ENCODE assay signal across 9 cellular contexts in genomic region chr2:182717451-182718215, GRCh38. TPM values are rescaled to one million over a fixed set of nuclear protein-coding genes. Genes with fewer than 3 reads are reported as not detected.
DNase-seq lines count a peak whose midpoint lies in the region; ATAC-seq and TF ChIP-seq lines count a peak whose summit lies in the region.
"Had no signal": no experiment of that assay in that cellular context is flagged by ENCODE, and none has a peak within 500 bp of the region (broad histone marks: within the 10 kb centered on the region; RNA-seq: fewer than 3 reads in every experiment).

No MANE protein-coding gene starts in this region.

- no peak overlapping the region for H3K27ac Mint-ChIP-seq in T-helper 17 cell

- H3K4me1 ChIP-seq in RWPE2 (ENCODE audit: insufficient read depth, poor library complexity, severe bottlenecking) = peaks cover 21% of the 10 kb centered on the region
- peaks cover 18% of the 10 kb centered on the region for H3K4me1 ChIP-seq in neuron (ENCODE audit: insufficient read depth, low read length)

- peak overlapping the region; percentile 95; the same call in 1 of the 2 replicates for H3K27ac ChIP-seq in 22Rv1
- H3K27ac ChIP-seq in RWPE2 (ENCODE audit: poor library complexity, severe bottlenecking) = no peak overlapping the region

- peaks cover 4% of the 10 kb centered on the region for H3K27me3 Mint-ChIP-seq in T-helper 17 cell
- H3K27me3 Mint-ChIP-seq: brain had no signal

- H3K4me3 Mint-ChIP-seq in T-helper 17 cell = no peak overlapping the region

- H3K4me1 Mint-ChIP-seq in T-helper 17 cell = peaks cover 6% of the 10 kb centered on the region
- H3K4me1 Mint-ChIP-seq: brain had no signal

- no peaks in the 10 kb centered on the region for H3K27me3 ChIP-seq in RWPE2 (ENCODE audit: insufficient read depth, poor library complexity, severe bottlenecking)
- no peaks in the 10 kb centered on the region for H3K27me3 ChIP-seq in neuron (ENCODE audit: insufficient read depth, low read length)

- DNase-seq in RWPE2 (ENCODE audit: low spot score) = no peak
- DNase-seq in SHP77 (lab: John Stamatoyannopoulos, UW) = no peak
- DNase-seq in T-helper 17 cell = no peak
- DNase-seq in NCI-H128 (lab: John Stamatoyannopoulos, UW; ENCODE audit: unreplicated experiment) = no peak

- peak; percentile 34 for ATAC-seq in GM18861 (IDR thresholded peaks at IDR 0.05; ENCODE audit: unreplicated experiment)
- peak; percentile 39 for ATAC-seq in HG03025 (IDR thresholded peaks at IDR 0.05; ENCODE audit: low FRiP score, unreplicated experiment)
- no peak for ATAC-seq in RWPE2 (ENCODE audit: low read depth)
- ATAC-seq in T-helper 17 cell = no peak

- H2AFZ ChIP-seq in neuron (ENCODE audit: low read depth, low read length) = no peak overlapping the region

- H3K36me3 ChIP-seq in RWPE2 (ENCODE audit: low read depth) (peaks cover 47% of the 10 kb centered on the region), neuron (ENCODE audit: insufficient read depth, low read length) (peaks cover 22% of the 10 kb centered on the region)

- H3K36me3 Mint-ChIP-seq in T-helper 17 cell (ENCODE audit: low read depth) = peaks cover 3% of the 10 kb centered on the region

- H3K4me3 ChIP-seq in RWPE2 (ENCODE audit: severe bottlenecking) (peak overlapping the region; percentile 62), neuron (ENCODE audit: low read length) (peak overlapping the region; percentile 67)

- no peak for TF ChIP-seq CTCF in 22Rv1 (IDR thresholded peaks at IDR 0.05)
- no peak for TF ChIP-seq CTCF in RWPE2 (IDR thresholded peaks at IDR 0.05; ENCODE audit: poor library complexity, severe bottlenecking)

- no peaks in the 10 kb centered on the region for H3K9me3 ChIP-seq in RWPE2 (ENCODE audit: severe bottlenecking)
- no peaks in the 10 kb centered on the region for H3K9me3 ChIP-seq in neuron (ENCODE audit: low read length)
- no peaks in the 10 kb centered on the region for H3K9me3 ChIP-seq in T-helper 17 cell (ENCODE audit: control insufficient read depth, low read length, poor library complexity, severe bottlenecking)

RNA-seq across cellular contexts. Expression of gene DNAJC10, which starts 1.6 kb away (rescaled TPM):
- total RNA-seq in T-helper 17 cell = 10 to 100 TPM; 52.4 to 55.1 TPM

Comparison
In these comparisons a context has a peak if more than half of its experiments do, and no peak if none do; other contexts are left out.
1. ATAC-seq: peak in GM18861 (single experiment) and HG03025 (single experiment); none in RWPE2 (single experiment) and T-helper 17 cell (single experiment).